Comparison of ENCODE assay signal across 8 cellular contexts in the genomic region with DNA sequence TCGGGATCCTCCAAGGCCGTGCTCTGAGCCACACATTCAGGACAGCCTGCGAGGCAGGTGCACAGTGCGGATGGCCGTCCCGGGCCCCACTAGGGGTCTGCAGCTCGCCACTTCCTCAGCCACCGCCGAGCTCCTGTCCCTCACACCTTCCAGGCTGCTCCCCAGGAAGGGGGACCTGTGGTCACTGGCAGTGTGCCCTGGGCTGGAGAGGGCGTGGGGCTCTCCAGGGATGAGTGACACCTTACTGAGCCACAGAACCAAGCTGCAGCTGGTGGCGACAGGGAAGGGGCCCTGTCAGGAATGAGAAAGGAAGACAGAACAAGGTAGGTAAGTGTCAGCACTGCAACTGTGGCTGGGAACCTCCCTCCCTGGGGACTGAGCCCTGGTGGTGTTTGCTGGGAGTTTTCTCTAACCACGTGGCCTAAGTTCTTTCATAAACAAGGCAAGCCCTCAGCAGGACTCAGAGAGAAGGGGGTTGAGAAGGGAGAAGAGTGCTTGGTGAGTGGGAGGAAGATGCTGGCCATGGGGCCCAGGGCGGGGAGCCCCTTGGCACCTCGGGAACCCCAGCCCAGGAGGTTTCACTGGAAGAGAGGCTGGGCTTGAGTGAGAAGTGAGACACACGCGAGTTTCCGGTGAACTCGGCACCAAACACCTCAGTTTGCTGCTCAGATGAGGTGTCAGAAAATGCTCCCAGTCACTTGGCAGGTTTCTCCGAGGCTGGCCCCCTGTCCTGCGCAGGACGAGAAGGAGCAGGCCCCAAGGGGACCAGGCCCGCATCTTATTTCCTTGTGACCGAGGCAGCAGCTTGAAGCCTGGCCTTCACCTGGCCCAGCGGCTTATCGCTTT. TPM values are rescaled to one million over a fixed set of nuclear protein-coding genes. Genes with fewer than 3 reads are reported as not detected.
DNase-seq lines count a peak whose midpoint lies in the region; ATAC-seq and FAIRE-seq lines count a peak whose summit lies in the region.

No MANE protein-coding gene starts in this region.

- H3K4me3 ChIP-seq in small intestine (ENCODE audit: low read depth in 1 of 2, low read length in 2 of 2), result no peak overlapping the region

- FAIRE-seq in small intestine (lab: Jason Lieb, UNC), result no peak

- H3K4me1 Mint-ChIP-seq in activated CD4-positive, alpha-beta T cell treated with anti-CD3 and anti-CD28 coated beads, Interleukin-2, amount 10 ng/mL, durations not matched to agents 7 days and 5 days, result peaks cover 24% of the 10 kb centered on the region

- 59 to 72% (median 65%) methylated on average over 25 of the region's 25 CpGs for WGBS in small intestine, 3 donors

- no peaks in the 10 kb centered on the region for H3K36me3 ChIP-seq in small intestine (ENCODE audit: control insufficient read depth in 2 of 2, insufficient read depth in 2 of 2, low read length in 2 of 2)

- H3K27ac Mint-ChIP-seq in activated CD4-positive, alpha-beta T cell treated with anti-CD3 and anti-CD28 coated beads, Interleukin-2, amount 10 ng/mL, durations not matched to agents 7 days and 5 days, result peak overlapping the region; percentile 60

- H3K9me3 Mint-ChIP-seq in activated CD4-positive, alpha-beta T cell treated with anti-CD3 and anti-CD28 coated beads, Interleukin-2, amount 10 ng/mL, durations not matched to agents 7 days and 5 days, result no peaks in the 10 kb centered on the region

- no peaks in the 10 kb centered on the region for H3K36me3 Mint-ChIP-seq in activated CD4-positive, alpha-beta T cell treated with anti-CD3 and anti-CD28 coated beads, Interleukin-2, amount 10 ng/mL, durations not matched to agents 7 days and 5 days (ENCODE audit: low read depth)

- H3K27me3 Mint-ChIP-seq in activated CD4-positive, alpha-beta T cell treated with anti-CD3 and anti-CD28 coated beads, Interleukin-2, amount 10 ng/mL, durations not matched to agents 7 days and 5 days, result no peaks in the 10 kb centered on the region

- peak overlapping the region; percentile 13 to 28 for H3K27ac ChIP-seq in small intestine (ENCODE audit: low read depth in 1 of 2, low read length in 1 of 2)

- DNase-seq in ELR (ENCODE audit: low read depth) (peak; percentile 14), small intestine (no peak), foreskin melanocyte (no peak), NCI-H1092 (lab: John Stamatoyannopoulos, UW) (no peak), NCI-H146 (lab: John Stamatoyannopoulos, UW) (no peak)
- no peak for DNase-seq in activated CD4-positive, alpha-beta T cell treated with anti-CD3 and anti-CD28 coated beads, Interleukin-2, amount 10 ng/mL, durations not matched to agents 7 days and 5 days

- H3K4me3 Mint-ChIP-seq in activated CD4-positive, alpha-beta T cell treated with anti-CD3 and anti-CD28 coated beads, Interleukin-2, amount 10 ng/mL, durations not matched to agents 7 days and 5 days, result no peak overlapping the region

- ATAC-seq in GM19351 (IDR thresholded peaks at IDR 0.05; ENCODE audit: unreplicated experiment) (peak; percentile 57), HG03135 (IDR thresholded peaks at IDR 0.05; ENCODE audit: unreplicated experiment) (peak; percentile 63)

- no peaks in the 10 kb centered on the region for H3K27me3 ChIP-seq in small intestine (ENCODE audit: control insufficient read depth in 2 of 2, insufficient read depth in 2 of 2, low read length in 2 of 2)

- peaks cover 5 to 7% of the 10 kb centered on the region in 2 donors for H3K4me1 ChIP-seq in small intestine (ENCODE audit: control insufficient read depth in 2 of 2, insufficient read depth in 1 of 2, low read depth in 1 of 2, low read length in 1 of 2)

- CTCF ChIA-PET in activated CD4-positive, alpha-beta T cell treated with anti-CD3 and anti-CD28 coated beads, Interleukin-2, amount 10 ng/mL, durations not matched to agents 7 days and 5 days (lab: Charles Lee), result interaction anchor here (0.5 to 3.0 kb wide), 7 partner anchors 15 to 347 kb away, joined by 3 to 8 read pairs (median 3); no protein-coding TSS in a partner anchor

- POLR2A ChIA-PET in activated CD4-positive, alpha-beta T cell treated with anti-CD3 and anti-CD28 coated beads, Interleukin-2, amount 10 ng/mL, durations not matched to agents 7 days and 5 days (lab: Charles Lee), result no interaction called here

- no peaks in the 10 kb centered on the region for H3K9me3 ChIP-seq in small intestine (ENCODE audit: control insufficient read depth, low read depth)

RNA-seq across cellular contexts. Expression of a gene that starts 5.2 kb away (rescaled TPM):
- 1 to 10 TPM; 2.5 to 2.8 TPM for total RNA-seq in activated CD4-positive, alpha-beta T cell treated with anti-CD3 and anti-CD28 coated beads, Interleukin-2, amount 10 ng/mL, durations not matched to agents 7 days and 5 days
- under 1 TPM in 1 of 3 donors, not detected in 2; 0.54 TPM for polyA plus RNA-seq in small intestine

RNA-seq across cellular contexts. Expression of a gene that starts 10.6 kb away (rescaled TPM):
- not detected for total RNA-seq in activated CD4-positive, alpha-beta T cell treated with anti-CD3 and anti-CD28 coated beads, Interleukin-2, amount 10 ng/mL, durations not matched to agents 7 days and 5 days
- not detected for polyA plus RNA-seq in small intestine
